Comparison of ENCODE assay signal across 8 cellular contexts in the genomic region with DNA sequence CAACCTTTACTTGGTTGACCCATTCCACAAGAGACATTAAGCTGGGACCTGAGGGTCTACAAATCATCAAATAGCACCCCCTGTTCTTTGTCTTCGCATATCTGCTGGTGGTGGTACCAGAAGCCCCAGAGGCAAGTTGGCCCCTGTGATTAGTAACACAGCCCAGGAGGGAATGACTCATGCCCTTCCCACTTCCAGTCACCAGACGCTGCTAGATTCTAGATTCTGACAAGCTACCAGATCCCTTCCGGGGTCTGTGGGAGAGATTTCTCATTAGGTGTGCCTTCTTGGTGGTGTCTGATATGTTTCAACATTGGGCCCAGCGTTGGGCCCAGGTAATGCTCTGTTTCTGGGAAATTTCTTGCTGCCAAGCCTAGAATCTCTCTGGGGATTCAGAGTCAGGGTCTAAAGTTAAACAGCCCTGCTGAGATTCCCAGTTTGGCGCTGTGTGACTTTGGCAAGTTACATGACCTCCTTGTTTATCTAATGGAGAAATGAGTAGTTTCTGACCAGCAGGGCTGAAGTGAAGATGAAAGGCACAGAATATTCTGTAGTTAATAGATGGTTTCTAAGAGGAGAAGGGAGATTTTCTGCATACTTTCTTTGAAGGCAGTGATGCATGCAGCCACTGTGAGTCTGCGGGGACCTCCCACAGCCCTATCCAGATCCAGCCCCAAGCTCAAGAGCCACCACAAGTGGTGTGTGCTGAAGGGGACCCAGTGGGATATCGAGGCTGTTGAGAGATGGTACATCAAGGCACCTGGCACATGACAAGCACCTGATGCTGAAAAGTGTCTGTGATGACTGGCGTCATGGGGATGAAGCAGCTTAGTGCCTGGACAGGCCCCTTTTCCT. TPM values are rescaled to one million over a fixed set of nuclear protein-coding genes. Genes with fewer than 3 reads are reported as not detected.
DNase-seq lines count a peak whose midpoint lies in the region; ATAC-seq and TF ChIP-seq lines count a peak whose summit lies in the region.

No MANE protein-coding gene starts in this region.

- H3K4me1 Mint-ChIP-seq in type B pancreatic cell (ENCODE audit: unreplicated experiment) = peaks cover 14% of the 10 kb centered on the region
- no peaks in the 10 kb centered on the region for H3K4me1 Mint-ChIP-seq in progenitor cell of endocrine pancreas (ENCODE audit: low read depth)

- H3K27me3 ChIP-seq in brain microvascular endothelial cell (replicated peaks) (no peaks in the 10 kb centered on the region), muscle layer of colon (ENCODE audit: control insufficient read depth in 1 of 2, insufficient read depth in 2 of 2, low read length in 2 of 2) (no peaks in the 10 kb centered on the region)

- DNase-seq in GM13977 (ENCODE audit: low spot score) = peak; percentile 61
- peak; percentile 90 for DNase-seq in brain microvascular endothelial cell
- no peak for DNase-seq in type B pancreatic cell (ENCODE audit: extremely low spot score, unreplicated experiment)
- no peak for DNase-seq in progenitor cell of endocrine pancreas (ENCODE audit: low spot score, unreplicated experiment)
- no peak for DNase-seq in NOMO-1 treated with DMSO at 0.1 percent for 48 hours (lab: John Stamatoyannopoulos, UW; ENCODE audit: unreplicated experiment)

- TF ChIP-seq CTCF in GM13977 (IDR thresholded peaks at IDR 0.05; ENCODE audit: extremely low read depth, insufficient read depth, missing control alignments) (no peak), brain microvascular endothelial cell (IDR thresholded peaks at IDR 0.05; ENCODE audit: low read depth, low read length, missing control alignments) (no peak), type B pancreatic cell (conservative IDR thresholded peaks at IDR 0.05) (no peak), progenitor cell of endocrine pancreas (IDR thresholded peaks at IDR 0.05; ENCODE audit: unreplicated experiment) (no peak)

- in situ Hi-C loops in GM13977 (cut with MboI; ENCODE audit: low pct_unique_long_range_greater_than_20kb, low sequenced_read_pairs, unreplicated experiment) = no loop called here
- in situ Hi-C loops in brain microvascular endothelial cell (cut with HindIII; ENCODE audit: low pct_ligation_motif_present, low sequenced_read_pairs) = no loop called here

- peak overlapping the region; percentile 91 for H3K27ac ChIP-seq in brain microvascular endothelial cell
- peak overlapping the region; percentile 3 for H3K27ac ChIP-seq in muscle layer of colon (ENCODE audit: low read depth, low read length)

- peaks cover 15% of the 10 kb centered on the region for H3K4me1 ChIP-seq in muscle layer of colon (ENCODE audit: insufficient read depth, low read length)

- ATAC-seq in HG03025 (IDR thresholded peaks at IDR 0.05; ENCODE audit: low FRiP score, unreplicated experiment) (peak; percentile 35), SK-N-SH treated with all-trans-retinoic acid at 6 μM for 48 hours (peak; percentile 86)

- peak overlapping the region; percentile 2 for H3K27ac Mint-ChIP-seq in type B pancreatic cell
- no peak overlapping the region for H3K27ac Mint-ChIP-seq in progenitor cell of endocrine pancreas

- no peak overlapping the region for H3K9ac ChIP-seq in muscle layer of colon (ENCODE audit: low read length)

- H3K4me3 ChIP-seq in brain microvascular endothelial cell (ENCODE audit: low read depth, low read length) (peak overlapping the region; percentile 0), muscle layer of colon (ENCODE audit: low read depth in 1 of 2, low read length in 2 of 2) (no peak overlapping the region)

- H3K9me3 Mint-ChIP-seq in type B pancreatic cell (no peaks in the 10 kb centered on the region), progenitor cell of endocrine pancreas (ENCODE audit: low read depth) (no peaks in the 10 kb centered on the region)

- peaks cover 39% of the 10 kb centered on the region for H3K36me3 ChIP-seq in brain microvascular endothelial cell (replicated peaks)
- H3K36me3 ChIP-seq in muscle layer of colon (ENCODE audit: insufficient read depth, low read length) = no peaks in the 10 kb centered on the region

- no peaks in the 10 kb centered on the region for H3K9me3 ChIP-seq in muscle layer of colon (ENCODE audit: low read length)

- H3K4me3 Mint-ChIP-seq in type B pancreatic cell (peak overlapping the region; percentile 3), progenitor cell of endocrine pancreas (ENCODE audit: low read depth) (no peak overlapping the region)

- H3K27me3 Mint-ChIP-seq in type B pancreatic cell = peaks cover under 1% of the 10 kb centered on the region
- peaks cover 3% of the 10 kb centered on the region for H3K27me3 Mint-ChIP-seq in progenitor cell of endocrine pancreas

- H3K36me3 Mint-ChIP-seq in type B pancreatic cell (no peaks in the 10 kb centered on the region), progenitor cell of endocrine pancreas (ENCODE audit: insufficient read depth) (no peaks in the 10 kb centered on the region)

TF ChIP-seq in SK-N-SH treated with all-trans-retinoic acid at 6 μM for 48 hours, 23 proteins besides CTCF, POLR2A, EP300 and RAD21:
- no peak for TF ChIP-seq BACH2 (CRISPR knock-in tag; IDR thresholded peaks at IDR 0.05; ENCODE audit: borderline replicate concordance)
- no peak for TF ChIP-seq RARB (CRISPR knock-in tag; IDR thresholded peaks at IDR 0.05)
- TF ChIP-seq, protein P1, sequence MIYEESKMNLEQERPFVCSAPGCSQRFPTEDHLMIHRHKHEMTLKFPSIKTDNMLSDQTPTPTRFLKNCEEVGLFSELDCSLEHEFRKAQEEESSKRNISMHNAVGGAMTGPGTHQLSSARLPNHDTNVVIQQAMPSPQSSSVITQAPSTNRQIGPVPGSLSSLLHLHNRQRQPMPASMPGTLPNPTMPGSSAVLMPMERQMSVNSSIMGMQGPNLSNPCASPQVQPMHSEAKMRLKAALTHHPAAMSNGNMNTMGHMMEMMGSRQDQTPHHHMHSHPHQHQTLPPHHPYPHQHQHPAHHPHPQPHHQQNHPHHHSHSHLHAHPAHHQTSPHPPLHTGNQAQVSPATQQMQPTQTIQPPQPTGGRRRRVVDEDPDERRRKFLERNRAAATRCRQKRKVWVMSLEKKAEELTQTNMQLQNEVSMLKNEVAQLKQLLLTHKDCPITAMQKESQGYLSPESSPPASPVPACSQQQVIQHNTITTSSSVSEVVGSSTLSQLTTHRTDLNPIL (CRISPR knock-in tag; IDR thresholded peaks at IDR 0.05; ENCODE audit: low read depth) = no peak
- TF ChIP-seq, protein P2, sequence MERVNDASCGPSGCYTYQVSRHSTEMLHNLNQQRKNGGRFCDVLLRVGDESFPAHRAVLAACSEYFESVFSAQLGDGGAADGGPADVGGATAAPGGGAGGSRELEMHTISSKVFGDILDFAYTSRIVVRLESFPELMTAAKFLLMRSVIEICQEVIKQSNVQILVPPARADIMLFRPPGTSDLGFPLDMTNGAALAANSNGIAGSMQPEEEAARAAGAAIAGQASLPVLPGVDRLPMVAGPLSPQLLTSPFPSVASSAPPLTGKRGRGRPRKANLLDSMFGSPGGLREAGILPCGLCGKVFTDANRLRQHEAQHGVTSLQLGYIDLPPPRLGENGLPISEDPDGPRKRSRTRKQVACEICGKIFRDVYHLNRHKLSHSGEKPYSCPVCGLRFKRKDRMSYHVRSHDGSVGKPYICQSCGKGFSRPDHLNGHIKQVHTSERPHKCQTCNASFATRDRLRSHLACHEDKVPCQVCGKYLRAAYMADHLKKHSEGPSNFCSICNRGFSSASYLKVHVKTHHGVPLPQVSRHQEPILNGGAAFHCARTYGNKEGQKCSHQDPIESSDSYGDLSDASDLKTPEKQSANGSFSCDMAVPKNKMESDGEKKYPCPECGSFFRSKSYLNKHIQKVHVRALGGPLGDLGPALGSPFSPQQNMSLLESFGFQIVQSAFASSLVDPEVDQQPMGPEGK (CRISPR knock-in tag; IDR thresholded peaks at IDR 0.05; ENCODE audit: borderline replicate concordance) = no peak
- TF ChIP-seq ZNF565 (CRISPR knock-in tag; conservative IDR thresholded peaks at IDR 0.05; ENCODE audit: low read depth) = no peak
- TF ChIP-seq ZC3H10 (CRISPR knock-in tag; IDR thresholded peaks at IDR 0.05) = no peak
- no peak for TF ChIP-seq ZFP30 (CRISPR knock-in tag; IDR thresholded peaks at IDR 0.05)
- TF ChIP-seq, protein P3, sequence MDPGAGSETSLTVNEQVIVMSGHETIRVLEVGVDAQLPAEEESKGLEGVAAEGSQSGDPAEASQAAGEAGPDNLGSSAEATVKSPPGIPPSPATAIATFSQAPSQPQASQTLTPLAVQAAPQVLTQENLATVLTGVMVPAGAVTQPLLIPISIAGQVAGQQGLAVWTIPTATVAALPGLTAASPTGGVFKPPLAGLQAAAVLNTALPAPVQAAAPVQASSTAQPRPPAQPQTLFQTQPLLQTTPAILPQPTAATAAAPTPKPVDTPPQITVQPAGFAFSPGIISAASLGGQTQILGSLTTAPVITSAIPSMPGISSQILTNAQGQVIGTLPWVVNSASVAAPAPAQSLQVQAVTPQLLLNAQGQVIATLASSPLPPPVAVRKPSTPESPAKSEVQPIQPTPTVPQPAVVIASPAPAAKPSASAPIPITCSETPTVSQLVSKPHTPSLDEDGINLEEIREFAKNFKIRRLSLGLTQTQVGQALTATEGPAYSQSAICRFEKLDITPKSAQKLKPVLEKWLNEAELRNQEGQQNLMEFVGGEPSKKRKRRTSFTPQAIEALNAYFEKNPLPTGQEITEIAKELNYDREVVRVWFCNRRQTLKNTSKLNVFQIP (CRISPR knock-in tag; IDR thresholded peaks at IDR 0.05; ENCODE audit: borderline replicate concordance, low read depth) = no peak
- TF ChIP-seq TOX (CRISPR knock-in tag; IDR thresholded peaks at IDR 0.05; ENCODE audit: borderline replicate concordance) = no peak
- no peak for TF ChIP-seq SNAI2 (CRISPR knock-in tag; IDR thresholded peaks at IDR 0.05)
- no peak for TF ChIP-seq ZNF8 (CRISPR knock-in tag; IDR thresholded peaks at IDR 0.05)
- no peak for TF ChIP-seq ZNF70 (CRISPR knock-in tag; IDR thresholded peaks at IDR 0.05)

RNA-seq across cellular contexts. Expression of gene TRPV2, which starts 3.9 kb away (rescaled TPM):
- total RNA-seq in type B pancreatic cell (ENCODE audit: low replicate concordance) = 0.52 and 1.7 TPM in 2 replicates
- total RNA-seq in progenitor cell of endocrine pancreas = 1.3 and 2.1 TPM in 2 replicates

RNA-seq across cellular contexts. Expression of gene UBB, which starts 38.4 kb away (rescaled TPM):
- total RNA-seq in type B pancreatic cell (ENCODE audit: low replicate concordance) = 1,306 and 1,802 TPM in 2 replicates
- 1,450 and 1,477 TPM in 2 replicates for total RNA-seq in progenitor cell of endocrine pancreas

Comparison
In these comparisons a context has a peak if more than half of its experiments do, and no peak if none do; other contexts are left out.
1. DNase-seq: peak in GM13977 (single experiment) and brain microvascular endothelial cell (single experiment); none in type B pancreatic cell (single experiment), progenitor cell of endocrine pancreas (single experiment) and NOMO-1 treated with DMSO at 0.1 percent for 48 hours (single experiment).